Comparison of ENCODE assay signal across 33 cellular contexts in the genomic region with DNA sequence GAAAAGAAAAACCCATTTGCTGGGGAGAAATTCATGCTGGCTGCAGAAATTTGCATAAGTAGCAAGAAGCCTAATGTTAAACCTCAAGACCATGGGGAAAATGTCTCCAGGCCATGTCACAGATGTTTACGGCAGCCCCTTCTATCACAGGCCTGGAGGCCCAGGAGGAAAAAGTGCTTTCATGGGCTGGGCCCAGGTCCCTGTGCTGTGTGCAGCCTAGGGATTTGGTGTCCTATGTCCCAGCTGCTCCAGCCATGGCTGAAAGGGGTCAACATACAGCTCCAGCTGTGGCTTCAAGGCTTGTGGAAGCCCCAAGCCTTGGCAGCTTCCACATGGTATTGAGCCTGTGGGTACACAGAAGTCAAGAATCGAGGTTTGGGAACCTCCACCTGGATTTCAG.
A peak's percentile ranks its signal among the peaks of the same experiment; 100 is the strongest.
DNase-seq lines count a peak whose midpoint lies in the region; ATAC-seq, FAIRE-seq and TF ChIP-seq lines count a peak whose summit lies in the region.
"Had no signal": no experiment of that assay in that cellular context is flagged by ENCODE, and none has a peak within 500 bp of the region (broad histone marks: within the 10 kb centered on the region; RNA-seq: fewer than 3 reads in every experiment).

No MANE protein-coding gene starts in this region.

- no peak for TF ChIP-seq EP300 in K562 (IDR thresholded peaks at IDR 0.05; ENCODE audit: low read length)

- DNase-seq in K562 (ENCODE audit: extremely low read depth in 1 of 4, low spot score in 3 of 4) = no peak
- DNase-seq in DMS 273 (lab: John Stamatoyannopoulos, UW; ENCODE audit: unreplicated experiment) = no peak
- DNase-seq in H9 = no peak
- DNase-seq: 8988T; ACHN; AML-193; BE2C; C1 segment of cervical spinal cord; Caco-2; Calu3; CD4-positive, alpha-beta memory T cell; CD4-positive, alpha-beta T cell; CD4-positive, CD25-positive, alpha-beta regulatory T cell; CD8-positive, alpha-beta memory T cell; CD8-positive, alpha-beta T cell; COR-L47; DMS 273 treated with DMSO at 0.1 percent for 48 hours; DMS153; DMS53; DMS79; DMS79 treated with DMSO at 0.1 percent for 48 hours; DND-41; EL had no signal

- H3K27ac ChIP-seq in HEK293 (ENCODE audit: extremely low read depth, low read depth, low read length) (no peak overlapping the region), K562 (ENCODE audit: extremely low read depth, low read depth, low read length) (no peak overlapping the region), H9 (ENCODE audit: insufficient read length, low read depth, low read length) (no peak overlapping the region)
- H3K27ac ChIP-seq: 22Rv1; A549; BLaER1; BLaER1 treated with 17β-estradiol and CSF1 and Interleukin-3, amounts not matched to agents 10 nM and 100 nM; C4-2B had no signal

- BruUV-seq in K562 (replicated peaks; lab: Mats Ljungman, UMichigan) = no TSS peak

- H4K5ac ChIP-seq in H9 (ENCODE audit: insufficient read length, low read depth, low read length) = no peak overlapping the region

- ATAC-seq in K562 = no peak
- ATAC-seq: A549; CD8-positive, alpha-beta T cell had no signal

- no peak overlapping the region for H3K14ac ChIP-seq in H9 (ENCODE audit: insufficient read depth, low read length)

- H3K36me3 Mint-ChIP-seq in H9 (ENCODE audit: insufficient read depth in 1 of 3, low read depth in 3 of 3) = peaks cover 30 to 45% (median 41%) of the 10 kb centered on the region in 3 experiments
- H3K36me3 Mint-ChIP-seq: CD14-positive monocyte; CD4-positive, alpha-beta memory T cell; CD4-positive, CD25-positive, alpha-beta regulatory T cell; CD8-positive, alpha-beta T cell had no signal

- in situ Hi-C loops in K562 (cut with MboI) = no loop called here

- H2BK20ac ChIP-seq in H9 (ENCODE audit: low read depth, low read length, poor library complexity, severe bottlenecking) = no peak overlapping the region

- no peaks in the 10 kb centered on the region for H3K9me3 ChIP-seq in HEK293 (ENCODE audit: control insufficient read depth, insufficient read depth, low read depth, low read length)
- peaks cover 11% of the 10 kb centered on the region for H3K9me3 ChIP-seq in K562 (replicated peaks; ENCODE audit: control insufficient read depth, insufficient read depth, low read depth, low read length)
- H3K9me3 ChIP-seq in H9 (ENCODE audit: control insufficient read depth, low read depth, low read length) = no peaks in the 10 kb centered on the region
- H3K9me3 ChIP-seq: BE2C, Caco-2 had no signal

- no peak overlapping the region for H3K4me3 ChIP-seq in HEK293 (ENCODE audit: low read depth, low read length)
- H3K4me3 ChIP-seq in K562 = no peak overlapping the region
- H3K4me3 ChIP-seq: A549; BLaER1; BLaER1 treated with 17β-estradiol and CSF1 and Interleukin-3, amounts not matched to agents 10 nM and 100 nM had no signal

- no peak overlapping the region for H2BK5ac ChIP-seq in H9 (ENCODE audit: insufficient read length, low read length)

- POLR2A ChIA-PET in HEK293 (lab: Yijun Ruan, JAX) (no interaction called here), K562 (lab: Yijun Ruan, JAX) (no interaction called here)

- no peaks in the 10 kb centered on the region for H3K4me1 Mint-ChIP-seq in H9
- H3K4me1 Mint-ChIP-seq: B cell; CD14-positive monocyte; CD4-positive, alpha-beta memory T cell; CD4-positive, CD25-positive, alpha-beta regulatory T cell; CD8-positive, alpha-beta memory T cell had no signal

- no peaks in the 10 kb centered on the region for H3K23me2 ChIP-seq in H9 (ENCODE audit: insufficient read length, low read depth, low read length, poor library complexity, severe bottlenecking)

- 40% methylated on average over 1 of the region's 2 CpGs for WGBS in K562 (ENCODE audit: insufficient coverage, low coverage, missing lambda C conversion rate)
- WGBS in H9 (ENCODE audit: extremely low coverage, insufficient read length, low lambda C conversion rate) = no CpG with 5 or more reads among the region's 2 CpGs

- TF ChIP-seq POLR2A in K562 (conservative IDR thresholded peaks at IDR 0.05) = no peak

- no peaks in the 10 kb centered on the region for H3K36me3 ChIP-seq in HEK293 (ENCODE audit: control insufficient read depth in 2 of 2, insufficient read depth in 1 of 2, low read length in 2 of 2)
- H3K36me3 ChIP-seq in K562 (ENCODE audit: control insufficient read depth, insufficient read depth, low read length) = no peaks in the 10 kb centered on the region
- H3K36me3 ChIP-seq: BE2C, BLaER1 had no signal

- H3K23ac ChIP-seq in H9 (ENCODE audit: insufficient read length, low read depth, low read length) = no peak overlapping the region

- H3K4ac ChIP-seq in H9 (ENCODE audit: low read depth, low read length) = no peak overlapping the region

- intact Hi-C loops in K562 (cut with micrococcal nuclease) = no loop called here

- no peak overlapping the region for H4K8ac ChIP-seq in H9 (replicated peaks; ENCODE audit: insufficient read length, low read depth, low read length)

- no peaks in the 10 kb centered on the region for H3K27me3 Mint-ChIP-seq in H9 (ENCODE audit: low read depth)
- H3K27me3 Mint-ChIP-seq: B cell; CD4-positive, CD25-positive, alpha-beta regulatory T cell had no signal

- H4K91ac ChIP-seq in H9 (ENCODE audit: insufficient read length, low read depth, low read length) = no peak overlapping the region

- H2BK12ac ChIP-seq in H9 (ENCODE audit: insufficient read length, low read depth, low read length) = no peak overlapping the region

- H3K79me2 ChIP-seq in K562 (ENCODE audit: control insufficient read depth, insufficient read depth, low read length) (no peaks in the 10 kb centered on the region), H9 (ENCODE audit: insufficient read depth, low read length) (no peaks in the 10 kb centered on the region)

- FAIRE-seq in K562 (lab: Jason Lieb, UNC) = no peak
- FAIRE-seq: A204.1, A549, D721Med had no signal

- H3K27ac Mint-ChIP-seq in H9 = no peak overlapping the region
- H3K27ac Mint-ChIP-seq: B cell; CD14-positive monocyte; CD4-positive, alpha-beta memory T cell; CD4-positive, alpha-beta T cell; CD4-positive, CD25-positive, alpha-beta regulatory T cell; CD8-positive, alpha-beta memory T cell; CD8-positive, alpha-beta T cell had no signal

- no peak overlapping the region for H3K4me2 ChIP-seq in K562 (ENCODE audit: insufficient read depth, low read length)
- no peak overlapping the region for H3K4me2 ChIP-seq in H9 (ENCODE audit: insufficient read depth, insufficient read length, low read length)
- H3K4me2 ChIP-seq: A549; BLaER1; BLaER1 treated with 17β-estradiol and CSF1 and Interleukin-3, amounts not matched to agents 10 nM and 100 nM had no signal

- no peak overlapping the region for H2AK5ac ChIP-seq in H9 (ENCODE audit: insufficient read length, low read length)

- TF ChIP-seq CTCF in HEK293 (tag by site-specific recombination; IDR thresholded peaks at IDR 0.05) (no peak), K562 (IDR thresholded peaks at IDR 0.05 in 2 of 3, conservative IDR thresholded peaks at IDR 0.05 in 1 of 3; ENCODE audit: insufficient read depth in 2 of 3, low read depth in 1 of 3, low read length in 3 of 3) (no peak), H9 (conservative IDR thresholded peaks at IDR 0.05) (no peak)

- H3K4me3 Mint-ChIP-seq in H9 = no peak overlapping the region
- H3K4me3 Mint-ChIP-seq: B cell; CD14-positive monocyte; CD4-positive, alpha-beta memory T cell; CD4-positive, alpha-beta T cell; CD4-positive, CD25-positive, alpha-beta regulatory T cell; CD8-positive, alpha-beta memory T cell; CD8-positive, alpha-beta T cell had no signal

- H3K9ac ChIP-seq in K562 (ENCODE audit: insufficient read depth in 1 of 2, low read depth in 2 of 2, low read length in 2 of 2) (no peak overlapping the region), H9 (ENCODE audit: extremely low read depth, insufficient read length, low read length) (no peak overlapping the region)
- H3K9ac ChIP-seq: BLaER1; BLaER1 treated with 17β-estradiol and CSF1 and Interleukin-3, amounts not matched to agents 10 nM and 100 nM had no signal

- no peaks in the 10 kb centered on the region for H3K9me1 ChIP-seq in K562 (ENCODE audit: control insufficient read depth, insufficient read depth, low read length)

- H3K27me3 ChIP-seq in K562 (ENCODE audit: control insufficient read depth in 2 of 2, insufficient read depth in 2 of 2, low read length in 2 of 2) (no peaks in the 10 kb centered on the region), H9 (ENCODE audit: insufficient read depth, low read length) (no peaks in the 10 kb centered on the region)
- H3K27me3 ChIP-seq: BE2C; BLaER1; BLaER1 treated with 17β-estradiol and CSF1 and Interleukin-3, amounts not matched to agents 10 nM and 100 nM had no signal

- H2BK15ac ChIP-seq in H9 (ENCODE audit: low read depth, low read length) = no peak overlapping the region

- H3K56ac ChIP-seq in H9 (ENCODE audit: insufficient read length, low read depth, low read length) = no peak overlapping the region

- no peak for TF ChIP-seq RAD21 in K562 (CRISPR knock-in tag; conservative IDR thresholded peaks at IDR 0.05 in 1 of 2, IDR thresholded peaks at IDR 0.05 in 1 of 2)

- CTCF ChIA-PET in HEK293 (lab: Yijun Ruan, JAX) (no interaction called here), K562 (lab: Yijun Ruan, JAX; ENCODE audit: low intra/inter-chr PET ratio) (no interaction called here)

- H3K18ac ChIP-seq in H9 (ENCODE audit: insufficient read length, low read depth, low read length) = no peak overlapping the region

- no peaks in the 10 kb centered on the region for H3K4me1 ChIP-seq in HEK293 (ENCODE audit: control insufficient read depth, insufficient read depth, low read length)
- H3K4me1 ChIP-seq in K562 (replicated peaks in 1 of 2; ENCODE audit: control insufficient read depth in 2 of 2, insufficient read depth in 2 of 2, low read length in 2 of 2) = peaks cover 0 to 7% of the 10 kb centered on the region in 2 experiments; a peak in 2 of 5 replicates
- no peaks in the 10 kb centered on the region for H3K4me1 ChIP-seq in H9 (ENCODE audit: insufficient read depth, low read length)
- H3K4me1 ChIP-seq: A549; BE2C; BLaER1; BLaER1 treated with 17β-estradiol and CSF1 and Interleukin-3, amounts not matched to agents 10 nM and 100 nM; Caco-2 had no signal

- H2AFZ ChIP-seq in K562 (ENCODE audit: low read depth, low read length) (no peak overlapping the region), H9 (ENCODE audit: low read length) (no peak overlapping the region)

- H4K20me1 ChIP-seq in K562 (replicated peaks; ENCODE audit: control insufficient read depth, insufficient read depth, low read length) (no peaks in the 10 kb centered on the region), H9 (ENCODE audit: control insufficient read depth, insufficient read depth, insufficient read length) (no peaks in the 10 kb centered on the region)
- H4K20me1 ChIP-seq: BLaER1; BLaER1 treated with 17β-estradiol and CSF1 and Interleukin-3, amounts not matched to agents 10 nM and 100 nM had no signal

- no peak overlapping the region for H3T11ph ChIP-seq in H9 (ENCODE audit: low read length)

- H2BK120ac ChIP-seq in H9 (ENCODE audit: low read depth, low read length, poor library complexity, severe bottlenecking) = no peak overlapping the region

- peaks cover 35 to 42% of the 10 kb centered on the region in 2 experiments for H3K9me3 Mint-ChIP-seq in H9

- no peaks in the 10 kb centered on the region for H3K79me1 ChIP-seq in H9 (ENCODE audit: insufficient read depth, low read depth, low read length, poor library complexity, severe bottlenecking)

TF ChIP-seq in HEK293, 187 proteins besides CTCF, POLR2A, EP300 and RAD21 (continues in another document):
- TF ChIP-seq KLF10 (tag by site-specific recombination; IDR thresholded peaks at IDR 0.05) = no peak

TF ChIP-seq in K562, 482 proteins besides CTCF, POLR2A, EP300 and RAD21 (continues in another document):
- TF ChIP-seq ZFP36 (IDR thresholded peaks at IDR 0.05; ENCODE audit: low read depth, low read length, partially characterized antibody) = peak; percentile 16
